ENCODE assay signal across 10 cellular contexts in the genomic region with DNA sequence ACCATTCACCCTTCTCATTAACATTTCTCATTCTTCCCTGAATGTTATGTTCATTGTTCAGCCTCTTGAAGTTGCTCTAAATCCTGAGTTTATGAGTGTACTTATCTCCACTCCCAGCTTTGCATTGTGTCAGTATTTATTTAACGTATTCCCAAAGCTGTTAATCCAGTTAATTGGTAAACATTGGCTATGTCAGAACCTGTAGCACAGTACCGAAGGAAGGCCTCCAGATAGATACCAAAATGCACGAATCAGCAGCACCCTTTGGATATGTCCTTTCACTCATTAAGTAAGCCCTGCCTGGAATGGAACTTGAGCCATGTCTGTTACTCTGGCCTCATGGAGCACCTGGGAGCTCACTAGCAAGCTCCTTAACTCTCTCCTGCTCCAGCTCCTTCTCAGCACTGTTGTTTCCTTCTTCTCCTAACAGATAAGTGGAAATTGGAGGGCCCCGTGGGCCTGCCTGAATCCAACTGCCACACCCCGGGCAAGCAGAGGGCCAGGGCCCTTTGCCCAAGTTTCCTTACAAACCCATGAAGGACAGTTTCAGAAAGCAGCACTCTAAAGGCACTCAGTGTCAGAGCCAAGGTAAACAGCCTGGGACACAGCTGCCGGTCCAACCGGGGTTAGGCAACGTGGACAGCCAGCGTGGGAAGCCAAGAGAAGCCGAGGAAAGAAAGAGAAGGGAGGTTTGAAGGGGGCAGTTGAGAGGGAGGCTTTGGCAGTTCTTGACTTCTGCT.
DNase-seq lines count a peak whose midpoint lies in the region; ATAC-seq and TF ChIP-seq lines count a peak whose summit lies in the region.
"Had no signal": no experiment of that assay in that cellular context is flagged by ENCODE, and none has a peak within 500 bp of the region (broad histone marks: within the 10 kb centered on the region; RNA-seq: fewer than 3 reads in every experiment).

No MANE protein-coding gene starts in this region.

- no peak overlapping the region for H4K8ac ChIP-seq in trophoblast cell (ENCODE audit: low read depth, low read length)

- H2BK120ac ChIP-seq in trophoblast cell (ENCODE audit: insufficient read depth, low read length, poor library complexity): no peak overlapping the region

- H2AK5ac ChIP-seq in trophoblast cell (ENCODE audit: low read length): no peak overlapping the region

- DNase-seq in MG63 (peak; percentile 35), Peyer's patch (peak in 1 of 3 donors; percentile 63), left ventricle myocardium superior (peak; percentile 80), substantia nigra (lab: John Stamatoyannopoulos, UW) (peak in 31 of 49 donors; percentile 8 to 73 (median 45)), trophoblast cell (no peak)
- DNase-seq: activated CD4-positive, alpha-beta T cell treated with anti-CD3 and anti-CD28 coated beads for 1 hour; NCI-H2081 treated with DMSO at 0.1 percent for 48 hours had no signal

- no peak overlapping the region for H3K23ac ChIP-seq in trophoblast cell (ENCODE audit: low read length)

- H3K14ac ChIP-seq in trophoblast cell (ENCODE audit: low read length): no peak overlapping the region

- H3K4me2 ChIP-seq in trophoblast cell (ENCODE audit: low read length): no peak overlapping the region

- no peaks in the 10 kb centered on the region for H3K27me3 ChIP-seq in MG63
- no peaks in the 10 kb centered on the region for H3K27me3 ChIP-seq in Peyer's patch
- no peaks in the 10 kb centered on the region for H3K27me3 ChIP-seq in trophoblast cell (ENCODE audit: insufficient read depth, low read length)

- peak; percentile 93 for ATAC-seq in left ventricle myocardium superior
- no peak for ATAC-seq in HG03460 (IDR thresholded peaks at IDR 0.05; ENCODE audit: unreplicated experiment)
- ATAC-seq in GM18517 (IDR thresholded peaks at IDR 0.05; ENCODE audit: unreplicated experiment): no peak
- no peak for ATAC-seq in HG03442 (IDR thresholded peaks at IDR 0.05; ENCODE audit: unreplicated experiment)

- H2AFZ ChIP-seq in trophoblast cell (ENCODE audit: insufficient read depth, low read length, poor library complexity): no peak overlapping the region

- H3K4ac ChIP-seq in trophoblast cell (ENCODE audit: low read depth, low read length): no peak overlapping the region

- H3K79me2 ChIP-seq in trophoblast cell (ENCODE audit: control insufficient read depth, insufficient read depth, low read length, poor library complexity): no peaks in the 10 kb centered on the region

- H3K36me3 ChIP-seq in MG63: no peaks in the 10 kb centered on the region
- H3K36me3 ChIP-seq in Peyer's patch: no peaks in the 10 kb centered on the region
- no peaks in the 10 kb centered on the region for H3K36me3 ChIP-seq in trophoblast cell (ENCODE audit: control insufficient read depth in 1 of 2, insufficient read depth in 2 of 2, low read length in 2 of 2)

- H3K9me3 ChIP-seq in MG63 (0 out of 2 replicates have a peak, but pooled peaks cover 2% of the 10 kb centered on the region), Peyer's patch (no peaks in the 10 kb centered on the region), trophoblast cell (ENCODE audit: insufficient read depth, low read depth, low read length) (peaks cover 2% of the 10 kb centered on the region)

- no peaks in the 10 kb centered on the region for H3K79me1 ChIP-seq in trophoblast cell (ENCODE audit: low read length)

- no peak overlapping the region for H3K18ac ChIP-seq in trophoblast cell (ENCODE audit: low read length)

- H3K4me3 ChIP-seq in MG63 (no peak overlapping the region), Peyer's patch (no peak overlapping the region), trophoblast cell (ENCODE audit: low read depth, low read length) (no peak overlapping the region)

- no peak overlapping the region for H3K9ac ChIP-seq in trophoblast cell (ENCODE audit: low read length)

- TF ChIP-seq POLR2A in Peyer's patch (IDR thresholded peaks at IDR 0.05): no peak

- H3K4me1 ChIP-seq in Peyer's patch: peaks cover 0 to 21% (median 0%) of the 10 kb centered on the region in 4 donors
- no peaks in the 10 kb centered on the region for H3K4me1 ChIP-seq in trophoblast cell (ENCODE audit: control insufficient read depth in 1 of 2, insufficient read depth in 2 of 2, low read length in 2 of 2)

- H4K91ac ChIP-seq in trophoblast cell (ENCODE audit: low read depth, low read length): no peak overlapping the region

- H3K27ac ChIP-seq in Peyer's patch (peak overlapping the region; percentile 31 to 70 (median 48)), substantia nigra (ENCODE audit: low read depth, low read length, poor library complexity, severe bottlenecking) (peak overlapping the region; percentile 47), trophoblast cell (ENCODE audit: low read depth, low read length) (no peak overlapping the region)

- no peak for TF ChIP-seq CTCF in Peyer's patch (IDR thresholded peaks at IDR 0.05)

- intact Hi-C loops in left ventricle myocardium superior (cut with micrococcal nuclease): no loop called here

- H4K12ac ChIP-seq in trophoblast cell (ENCODE audit: low read depth, low read length): no peak overlapping the region

- WGBS in trophoblast cell (ENCODE audit: extremely low coverage, insufficient coverage, insufficient read length): no CpG with 5 or more reads among the region's 10 CpGs

- no peak overlapping the region for H2BK12ac ChIP-seq in trophoblast cell (ENCODE audit: low read length)

- H2BK5ac ChIP-seq in trophoblast cell (ENCODE audit: low read depth, low read length, poor library complexity): no peak overlapping the region

Comparison
In these comparisons a context has a peak if more than half of its experiments do, and no peak if none do; other contexts are left out.
1. DNase-seq: peak in MG63 (single experiment), left ventricle myocardium superior (single experiment) and substantia nigra (31 of 49); none in trophoblast cell (0 of 2).